In genomic region chr13:109897988-109898623, GRCh38 we compare ENCODE assay signal across 27 cellular contexts.
"Had no signal": no experiment of that assay in that cellular context is flagged by ENCODE, and none has a peak within 500 bp of the region (broad histone marks: within the 10 kb centered on the region; RNA-seq: fewer than 3 reads in every experiment).

No MANE protein-coding gene starts in this region.

- H3K27ac ChIP-seq: epithelial cell of prostate, gastrocnemius medialis, heart left ventricle, hepatocyte, lower lobe of right lung, neutrophil, parathyroid adenoma, right atrium auricular region, thoracic aorta, tibial nerve, upper lobe of left lung had no signal

- DNase-seq: central memory CD4-positive, alpha-beta T cell; effector CD8-positive, alpha-beta T cell; endodermal cell; gastrocnemius medialis; heart left ventricle; kidney; lower lobe of right lung; naive B cell; stimulated activated CD4-positive, alpha-beta T cell treated with anti-CD3 and anti-CD28 coated beads, Interleukin-2, amount 100 ng/mL, for 24 hours; stimulated activated CD4-positive, alpha-beta T cell treated with anti-CD3 and anti-CD28 coated beads, Interleukin-4, amount 100 ng/mL, for 24 hours; stimulated activated naive CD8-positive, alpha-beta T cell treated with anti-CD3 and anti-CD28 coated beads, Interleukin-15, Interleukin-2, amounts not matched to agents 100 U/mL and 50 U/mL, for 24 hours; substantia nigra; upper lobe of left lung had no signal

- H3K27me3 ChIP-seq: gastrocnemius medialis, heart left ventricle, hepatocyte, right atrium auricular region, tibial nerve, upper lobe of left lung had no signal

- H3K9me3 ChIP-seq: gastrocnemius medialis, heart left ventricle, lower lobe of right lung, neutrophil, right atrium auricular region, thoracic aorta, tibial nerve, upper lobe of left lung had no signal

- H3K4me3 ChIP-seq: gastrocnemius medialis, heart left ventricle, hepatocyte, lower lobe of right lung, right atrium auricular region, thoracic aorta, tibial nerve, upper lobe of left lung had no signal

- H3K4me1 ChIP-seq: gastrocnemius medialis, lower lobe of right lung, parathyroid adenoma, right atrium auricular region, tibial nerve, upper lobe of left lung had no signal

- H3K36me3 ChIP-seq: gastrocnemius medialis, heart left ventricle, lower lobe of right lung, neutrophil, right atrium auricular region, thoracic aorta, tibial nerve, upper lobe of left lung had no signal

- FAIRE-seq: colon, kidney, urothelium cell line had no signal

- ATAC-seq: esophagus mucosa; left lobe of liver; lower lobe of right lung; natural killer cell treated with Interleukin-12 subunit alpha and Interleukin-12 subunit beta and Interleukin-15 and Interleukin-18, amount 100 ng/mL, for 72 hours; sciatic nerve; stimulated activated effector memory CD8-positive, alpha-beta T cell treated with anti-CD3 and anti-CD28 coated beads, Interleukin-12 subunit alpha, Interleukin-12 subunit beta, amount 100 ng/mL, for 72 hours; stimulated activated naive CD8-positive, alpha-beta T cell treated with anti-CD3 and anti-CD28 coated beads, Interleukin-15, Interleukin-2, amounts not matched to agents 100 U/mL and 50 U/mL, for 24 hours had no signal
